Comparison of ENCODE assay signal across 10 cellular contexts in genomic region chr5:1109542-1110259, GRCh38. TPM values are rescaled to one million over a fixed set of nuclear protein-coding genes. Genes with fewer than 3 reads are reported as not detected.
DNase-seq lines count a peak whose midpoint lies in the region; ATAC-seq, FAIRE-seq and TF ChIP-seq lines count a peak whose summit lies in the region.
"Had no signal": no experiment of that assay in that cellular context is flagged by ENCODE, and none has a peak within 500 bp of the region (broad histone marks: within the 10 kb centered on the region; RNA-seq: fewer than 3 reads in every experiment).

No MANE protein-coding gene starts in this region.

- no peak for TF ChIP-seq CTCF in HepG2 (CRISPR knock-in tag; IDR thresholded peaks at IDR 0.05)

- no peaks in the 10 kb centered on the region for H3K36me3 ChIP-seq in HepG2 (replicated peaks in 1 of 2; ENCODE audit: control insufficient read depth in 1 of 2, insufficient read depth in 2 of 2, low read length in 2 of 2)

- POLR2A ChIA-PET in HepG2 (lab: Yijun Ruan, JAX) = interaction anchor here (1.3 to 6.0 kb wide), 3 partner anchors 9 to 73 kb away, joined by 3 to 200 read pairs (median 91); no protein-coding TSS in a partner anchor

- CTCF ChIA-PET in HepG2 (lab: Yijun Ruan, JAX; ENCODE audit: low intra/inter-chr PET ratio, low total read pairs) = no interaction called here

- peaks cover 38% of the 10 kb centered on the region for H3K79me2 ChIP-seq in HepG2 (ENCODE audit: insufficient read depth, low read length)

- intact Hi-C loops in activated CD4-positive, alpha-beta T cell treated with anti-CD3 and anti-CD28 coated beads, Interleukin-2, amount 10 ng/mL, durations not matched to agents 24 days and 14 days (cut with micrococcal nuclease) = loop anchor here (5.0 to 10.0 kb wide), 4 partner anchors 102 to 683 kb away; partner anchors contain the start of gene NKD2
- intact Hi-C loops in activated T-helper 2 cell treated with anti-CD3 and anti-CD28 coated beads, Interferon-gamma antibody, Interleukin-2, Interleukin-4, amounts not matched to agents 10 μg/mL and 5 μg/mL and 100 μg/mL, durations not matched to agents 14 hours and 24 hours and 36 hours (cut with micrococcal nuclease) = loop anchor here (5.0 kb wide), 2 partner anchors 102 to 497 kb away; partner anchors contain the start of genes CEP72 and NKD2
- intact Hi-C loops in HepG2 (cut with micrococcal nuclease; ENCODE audit: unreplicated experiment) = no loop called here

- in situ Hi-C loops in HepG2 (cut with HindIII; ENCODE audit: extremely low pct_ligation_motif_present, low pct_unique_long_range_greater_than_20kb) = loop anchor here (5.0 kb wide), 1 partner anchor 33 kb away; no protein-coding TSS in a partner anchor

- 84% methylated on average over 11 of the region's 26 CpGs for WGBS in HepG2 (ENCODE audit: low lambda C conversion rate)

- peaks cover 6 to 23% of the 10 kb centered on the region in 2 experiments for H3K27me3 ChIP-seq in HepG2 (ENCODE audit: control insufficient read depth in 1 of 2, insufficient read depth in 2 of 2, low read length in 2 of 2)

- no TSS peak for BruUV-seq in HepG2 (replicated peaks; lab: Mats Ljungman, UMichigan)

- no peak overlapping the region for H3K27ac Mint-ChIP-seq in activated CD4-positive, alpha-beta T cell treated with anti-CD3 and anti-CD28 coated beads, Interleukin-2, amount 10 ng/mL, durations not matched to agents 24 days and 14 days
- H3K27ac Mint-ChIP-seq in activated T-helper 2 cell treated with anti-CD3 and anti-CD28 coated beads, Interferon-gamma antibody, Interleukin-2, Interleukin-4, amounts not matched to agents 10 μg/mL and 5 μg/mL and 100 μg/mL, durations not matched to agents 14 hours and 24 hours and 36 hours = no peak overlapping the region
- H3K27ac Mint-ChIP-seq in stimulated activated naive CD8-positive, alpha-beta T cell treated with anti-CD3 and anti-CD28 coated beads, Interleukin-15, amount 100 ng/mL, for 72 hours = no peak overlapping the region

- peak overlapping the region; percentile 91 for H3K4me3 Mint-ChIP-seq in activated CD4-positive, alpha-beta T cell treated with anti-CD3 and anti-CD28 coated beads, Interleukin-2, amount 10 ng/mL, durations not matched to agents 24 days and 14 days
- H3K4me3 Mint-ChIP-seq in activated T-helper 2 cell treated with anti-CD3 and anti-CD28 coated beads, Interferon-gamma antibody, Interleukin-2, Interleukin-4, amounts not matched to agents 10 μg/mL and 5 μg/mL and 100 μg/mL, durations not matched to agents 14 hours and 24 hours and 36 hours (ENCODE audit: low read depth) = peak overlapping the region; percentile 89
- H3K4me3 Mint-ChIP-seq in stimulated activated naive CD8-positive, alpha-beta T cell treated with anti-CD3 and anti-CD28 coated beads, Interleukin-15, amount 100 ng/mL, for 72 hours = peak overlapping the region; percentile 94 to 96

- H3K36me3 Mint-ChIP-seq in activated CD4-positive, alpha-beta T cell treated with anti-CD3 and anti-CD28 coated beads, Interleukin-2, amount 10 ng/mL, durations not matched to agents 24 days and 14 days (ENCODE audit: low read depth) = peaks cover 2% of the 10 kb centered on the region
- H3K36me3 Mint-ChIP-seq in activated T-helper 2 cell treated with anti-CD3 and anti-CD28 coated beads, Interferon-gamma antibody, Interleukin-2, Interleukin-4, amounts not matched to agents 10 μg/mL and 5 μg/mL and 100 μg/mL, durations not matched to agents 14 hours and 24 hours and 36 hours (ENCODE audit: low read depth) = peaks cover 11% of the 10 kb centered on the region

- H2AFZ ChIP-seq in HepG2 (ENCODE audit: low read length) = no peak overlapping the region

- no peaks in the 10 kb centered on the region for H3K9me3 Mint-ChIP-seq in activated CD4-positive, alpha-beta T cell treated with anti-CD3 and anti-CD28 coated beads, Interleukin-2, amount 10 ng/mL, durations not matched to agents 24 days and 14 days
- no peaks in the 10 kb centered on the region for H3K9me3 Mint-ChIP-seq in activated T-helper 2 cell treated with anti-CD3 and anti-CD28 coated beads, Interferon-gamma antibody, Interleukin-2, Interleukin-4, amounts not matched to agents 10 μg/mL and 5 μg/mL and 100 μg/mL, durations not matched to agents 14 hours and 24 hours and 36 hours
- H3K9me3 Mint-ChIP-seq in stimulated activated naive CD8-positive, alpha-beta T cell treated with anti-CD3 and anti-CD28 coated beads, Interleukin-15, amount 100 ng/mL, for 72 hours = no peaks in the 10 kb centered on the region

- TF ChIP-seq RAD21 in HepG2 (CRISPR knock-in tag; IDR thresholded peaks at IDR 0.05) = no peak

- no peak for TF ChIP-seq POLR2A in HepG2 (IDR thresholded peaks at IDR 0.05; ENCODE audit: insufficient read depth in 1 of 2, low read depth in 2 of 2, low read length in 2 of 2)

- H3K27ac ChIP-seq in HepG2 (ENCODE audit: extremely low read length, insufficient read depth, low read length) = no peak overlapping the region

- FAIRE-seq in HepG2 (lab: Jason Lieb, UNC) = no peak

- peaks cover 72% of the 10 kb centered on the region for H3K4me1 ChIP-seq in HepG2 (ENCODE audit: insufficient read depth, low read length)

- no peaks in the 10 kb centered on the region for H4K20me1 ChIP-seq in HepG2 (ENCODE audit: insufficient read depth, low read length)

- TF ChIP-seq EP300 in HepG2 (IDR thresholded peaks at IDR 0.05; ENCODE audit: low read depth in 2 of 2, low read length in 2 of 2) = no peak
- TF ChIP-seq EP300 in HepG2 (CRISPR knock-in tag; IDR thresholded peaks at IDR 0.05; ENCODE audit: borderline replicate concordance) = no peak

- H3K4me3 ChIP-seq in HepG2 (replicated peaks in 1 of 3; ENCODE audit: insufficient read depth in 1 of 3, low read depth in 2 of 3, low read length in 3 of 3) = peak overlapping the region in 2 of 3 experiments; percentile 79 to 89; a peak in 4 of 6 replicates

- no peak for DNase-seq in activated CD4-positive, alpha-beta T cell treated with anti-CD3 and anti-CD28 coated beads, Interleukin-2, amount 10 ng/mL, durations not matched to agents 24 days and 14 days
- no peak for DNase-seq in activated CD4-positive, alpha-beta T cell treated with anti-CD3 and anti-CD28 coated beads for 48 hours
- no peak for DNase-seq in activated T-helper 2 cell treated with anti-CD3 and anti-CD28 coated beads, Interferon-gamma antibody, Interleukin-2, Interleukin-4, amounts not matched to agents 10 μg/mL and 5 μg/mL and 100 μg/mL, durations not matched to agents 14 hours and 24 hours and 36 hours (ENCODE audit: low spot score)
- DNase-seq in HepG2 (ENCODE audit: low spot score) = no peak
- DNase-seq in stimulated activated naive CD8-positive, alpha-beta T cell treated with anti-CD3 and anti-CD28 coated beads, Interleukin-15, amount 100 ng/mL, for 72 hours = no peak
- no peak for DNase-seq in NCI-H2196 treated with DMSO at 0.1 percent for 48 hours (lab: John Stamatoyannopoulos, UW; ENCODE audit: unreplicated experiment)
- no peak for DNase-seq in DMS114 treated with DMSO at 0.1 percent for 48 hours (lab: John Stamatoyannopoulos, UW; ENCODE audit: unreplicated experiment)
- DNase-seq: NCI-H446; stimulated activated CD4-positive, alpha-beta T cell treated with anti-CD3 and anti-CD28 coated beads, Interleukin-2, amount 100 ng/mL, for 24 hours had no signal

- no peaks in the 10 kb centered on the region for H3K9me3 ChIP-seq in HepG2 (ENCODE audit: low read length)

- peaks cover 45% of the 10 kb centered on the region for H3K4me1 Mint-ChIP-seq in activated CD4-positive, alpha-beta T cell treated with anti-CD3 and anti-CD28 coated beads, Interleukin-2, amount 10 ng/mL, durations not matched to agents 24 days and 14 days
- peaks cover 43% of the 10 kb centered on the region for H3K4me1 Mint-ChIP-seq in activated T-helper 2 cell treated with anti-CD3 and anti-CD28 coated beads, Interferon-gamma antibody, Interleukin-2, Interleukin-4, amounts not matched to agents 10 μg/mL and 5 μg/mL and 100 μg/mL, durations not matched to agents 14 hours and 24 hours and 36 hours (ENCODE audit: low read depth)
- peaks cover 64% of the 10 kb centered on the region for H3K4me1 Mint-ChIP-seq in stimulated activated naive CD8-positive, alpha-beta T cell treated with anti-CD3 and anti-CD28 coated beads, Interleukin-15, amount 100 ng/mL, for 72 hours

- ATAC-seq in HepG2 = no peak
- no peak for ATAC-seq in stimulated activated naive CD8-positive, alpha-beta T cell treated with anti-CD3 and anti-CD28 coated beads, Interleukin-15, amount 100 ng/mL, for 72 hours
- ATAC-seq in HG02970 (IDR thresholded peaks at IDR 0.05; ENCODE audit: low FRiP score, unreplicated experiment) = no peak

- no peak overlapping the region for H3K9ac ChIP-seq in HepG2 (ENCODE audit: insufficient read depth, low read depth, low read length)

- peaks cover 2% of the 10 kb centered on the region for H3K27me3 Mint-ChIP-seq in activated CD4-positive, alpha-beta T cell treated with anti-CD3 and anti-CD28 coated beads, Interleukin-2, amount 10 ng/mL, durations not matched to agents 24 days and 14 days
- H3K27me3 Mint-ChIP-seq in activated T-helper 2 cell treated with anti-CD3 and anti-CD28 coated beads, Interferon-gamma antibody, Interleukin-2, Interleukin-4, amounts not matched to agents 10 μg/mL and 5 μg/mL and 100 μg/mL, durations not matched to agents 14 hours and 24 hours and 36 hours (ENCODE audit: low read depth) = no peaks in the 10 kb centered on the region
- no peaks in the 10 kb centered on the region for H3K27me3 Mint-ChIP-seq in stimulated activated naive CD8-positive, alpha-beta T cell treated with anti-CD3 and anti-CD28 coated beads, Interleukin-15, amount 100 ng/mL, for 72 hours

- peak overlapping the region; percentile 91 for H3K4me2 ChIP-seq in HepG2 (ENCODE audit: low read depth, low read length)

RNA-seq across cellular contexts. Expression of gene SLC12A7, which starts 2.2 kb away (rescaled TPM):
- total RNA-seq in activated CD4-positive, alpha-beta T cell treated with anti-CD3 and anti-CD28 coated beads, Interleukin-2, amount 10 ng/mL, durations not matched to agents 24 days and 14 days = 32.1 and 33.4 TPM in 2 replicates
- total RNA-seq in activated T-helper 2 cell treated with anti-CD3 and anti-CD28 coated beads, Interferon-gamma antibody, Interleukin-2, Interleukin-4, amounts not matched to agents 10 μg/mL and 5 μg/mL and 100 μg/mL, durations not matched to agents 14 hours and 24 hours and 36 hours = 31.1 and 31.9 TPM in 2 replicates
- total RNA-seq in HepG2 (2016; rRNA removed; fragmentation: Illumina TruSeq; extraction: Trizol) = 7.4 and 14.0 TPM in 2 replicates
- 9.5 and 12.5 TPM in 2 replicates for total RNA-seq in HepG2 (2016; cell fraction: cytosol; rRNA removed; fragmentation: Illumina TruSeq; extraction: Trizol; ENCODE audit: low read depth)
- total RNA-seq in HepG2 (2016; cell fraction: insoluble cytoplasmic fraction; rRNA removed; fragmentation: Illumina TruSeq; extraction: Trizol) = 5.2 and 15.7 TPM in 2 replicates
- total RNA-seq in HepG2 (2016; cell fraction: membrane; rRNA removed; fragmentation: Illumina TruSeq; extraction: Trizol) = 6.9 and 7.7 TPM in 2 replicates
- total RNA-seq in HepG2 (2016; cell fraction: nucleus; rRNA removed; fragmentation: Illumina TruSeq; extraction: Trizol) = 21.8 and 25.8 TPM in 2 replicates
- 18.5 and 25.6 TPM in 2 replicates for polyA plus RNA-seq in HepG2 (2011; rRNA removed)
- 11.8 and 15.1 TPM in 2 replicates for polyA plus RNA-seq in HepG2 (2011; cell fraction: cytosol; rRNA removed)
- 164 and 213 TPM in 2 replicates for polyA plus RNA-seq in HepG2 (2011; cell fraction: nucleus; rRNA removed)
- polyA plus RNA-seq in HepG2 (2012) = 28.2 and 30.9 TPM in 2 replicates
- polyA plus RNA-seq in HepG2 (2016; cell fraction: cytosol; fragmentation: Illumina TruSeq; extraction: Trizol; ENCODE audit: low read depth) = 1.4 and 1.6 TPM in 2 replicates
- 6.3 and 7.6 TPM in 2 replicates for polyA plus RNA-seq in HepG2 (2016; cell fraction: insoluble cytoplasmic fraction; fragmentation: Illumina TruSeq; extraction: Trizol; ENCODE audit: low read depth)
- 3.2 and 3.7 TPM in 2 replicates for polyA plus RNA-seq in HepG2 (2016; cell fraction: membrane; fragmentation: Illumina TruSeq; extraction: Trizol; ENCODE audit: low read depth)
- polyA plus RNA-seq in HepG2 (2016; cell fraction: nucleus; fragmentation: Illumina TruSeq; extraction: Trizol; ENCODE audit: insufficient read depth, low read depth) = 88.5 and 93.5 TPM in 2 replicates
- polyA minus RNA-seq in HepG2 (2011; rRNA and poly(A)+ RNA removed; ENCODE audit: low replicate concordance) = 6.3 and 47.1 TPM in 2 replicates
- 14.7 and 16.2 TPM in 2 replicates for polyA minus RNA-seq in HepG2 (2011; cell fraction: cytosol; rRNA and poly(A)+ RNA removed)
- 40.3 and 44.4 TPM in 2 replicates for polyA minus RNA-seq in HepG2 (2011; cell fraction: nucleus; rRNA and poly(A)+ RNA removed)
